20 cellular contexts compared by ENCODE assay signal in the genomic region with DNA sequence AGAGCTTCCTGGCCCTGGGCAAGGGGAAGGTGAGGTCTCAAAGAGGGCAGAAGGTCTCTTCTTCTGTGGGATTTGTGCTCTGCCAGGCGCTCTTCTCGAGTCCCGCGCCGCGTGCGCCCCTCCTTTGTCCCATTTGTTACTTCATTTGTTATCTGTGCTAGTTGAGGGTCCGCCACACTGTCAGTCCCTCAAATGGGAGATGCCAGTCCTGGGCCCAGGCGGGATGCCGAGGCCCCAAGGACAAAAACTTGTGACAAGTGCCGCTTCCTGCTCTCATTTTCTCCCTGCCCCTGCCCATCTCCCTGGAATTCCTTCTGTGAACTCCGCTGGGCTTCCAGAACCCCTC. TPM values are rescaled to one million over a fixed set of nuclear protein-coding genes. Genes with fewer than 3 reads are reported as not detected.
DNase-seq lines count a peak whose midpoint lies in the region; ATAC-seq and TF ChIP-seq lines count a peak whose summit lies in the region.
"Had no signal": no experiment of that assay in that cellular context is flagged by ENCODE, and none has a peak within 500 bp of the region (broad histone marks: within the 10 kb centered on the region; RNA-seq: fewer than 3 reads in every experiment).

No MANE protein-coding gene starts in this region.

- H2AFZ ChIP-seq in H9 (ENCODE audit: low read length) (no peak overlapping the region), hepatocyte (peak overlapping the region; percentile 60), trophoblast cell (ENCODE audit: insufficient read depth, low read length, poor library complexity) (no peak overlapping the region)

- H3K79me1 ChIP-seq in H9 (ENCODE audit: insufficient read depth, low read depth, low read length, poor library complexity, severe bottlenecking) = no peaks in the 10 kb centered on the region
- no peaks in the 10 kb centered on the region for H3K79me1 ChIP-seq in trophoblast cell (ENCODE audit: low read length)

- WGBS in H9 (ENCODE audit: extremely low coverage, insufficient read length, low lambda C conversion rate) = no CpG with 5 or more reads among the region's 12 CpGs
- WGBS in hepatocyte (ENCODE audit: low lambda C conversion rate, missing lambda C conversion rate) = 13% methylated on average over 12 of the region's 12 CpGs
- no CpG with 5 or more reads among the region's 12 CpGs for WGBS in trophoblast cell (ENCODE audit: extremely low coverage, insufficient coverage, insufficient read length)

- no peaks in the 10 kb centered on the region for H3K9me3 ChIP-seq in H9 (ENCODE audit: control insufficient read depth, low read depth, low read length)
- H3K9me3 ChIP-seq in T-helper 17 cell (ENCODE audit: control insufficient read depth, low read length, poor library complexity, severe bottlenecking) = no peaks in the 10 kb centered on the region
- H3K9me3 ChIP-seq in hepatocyte (ENCODE audit: low read depth) = no peaks in the 10 kb centered on the region
- H3K9me3 ChIP-seq in trophoblast cell (ENCODE audit: insufficient read depth, low read depth, low read length) = peaks cover 2% of the 10 kb centered on the region
- H3K9me3 ChIP-seq: SJCRH30, transverse colon had no signal

- H3K27ac Mint-ChIP-seq in H9 (no peak overlapping the region; a peak in 1 of 7 replicates), T-helper 17 cell (no peak overlapping the region)
- H3K27ac Mint-ChIP-seq: activated CD8-positive, alpha-beta T cell treated with anti-CD3 and anti-CD28 coated beads for 36 hours; CD4-positive, alpha-beta memory T cell; immature natural killer cell had no signal

- peaks cover 14% of the 10 kb centered on the region for H3K23me2 ChIP-seq in H9 (ENCODE audit: insufficient read length, low read depth, low read length, poor library complexity, severe bottlenecking)

- H4K5ac ChIP-seq in H9 (ENCODE audit: insufficient read length, low read depth, low read length) = no peak overlapping the region

- H3K23ac ChIP-seq in H9 (ENCODE audit: insufficient read length, low read depth, low read length) (no peak overlapping the region), trophoblast cell (ENCODE audit: low read length) (no peak overlapping the region)

- H3K36me3 Mint-ChIP-seq in H9 (ENCODE audit: insufficient read depth in 1 of 3, low read depth in 3 of 3) = peaks cover 0 to 5% (median 2%) of the 10 kb centered on the region in 3 experiments; a peak in 4 of 7 replicates
- H3K36me3 Mint-ChIP-seq in T-helper 17 cell (ENCODE audit: low read depth) = peaks cover 3% of the 10 kb centered on the region
- H3K36me3 Mint-ChIP-seq: CD4-positive, alpha-beta memory T cell had no signal

- no peaks in the 10 kb centered on the region for H3K36me3 ChIP-seq in hepatocyte (replicated peaks; ENCODE audit: insufficient read depth, low read depth)
- no peaks in the 10 kb centered on the region for H3K36me3 ChIP-seq in trophoblast cell (ENCODE audit: control insufficient read depth in 1 of 2, insufficient read depth in 2 of 2, low read length in 2 of 2)
- H3K36me3 ChIP-seq: SJCRH30, transverse colon had no signal

- no peak overlapping the region for H4K12ac ChIP-seq in trophoblast cell (ENCODE audit: low read depth, low read length)

- H3K79me2 ChIP-seq in H9 (ENCODE audit: insufficient read depth, low read length) = no peaks in the 10 kb centered on the region
- H3K79me2 ChIP-seq in hepatocyte = no peaks in the 10 kb centered on the region
- H3K79me2 ChIP-seq in trophoblast cell (ENCODE audit: control insufficient read depth, insufficient read depth, low read length, poor library complexity) = no peaks in the 10 kb centered on the region

- H2AK5ac ChIP-seq in H9 (ENCODE audit: insufficient read length, low read length) (no peak overlapping the region), trophoblast cell (ENCODE audit: low read length) (no peak overlapping the region)

- peaks cover 88% of the 10 kb centered on the region for H3K27me3 Mint-ChIP-seq in H9 (ENCODE audit: low read depth)
- H3K27me3 Mint-ChIP-seq in T-helper 17 cell = peaks cover 86% of the 10 kb centered on the region

- H3K4me2 ChIP-seq in H9 (ENCODE audit: insufficient read depth, insufficient read length, low read length) = peak overlapping the region; percentile 59
- peak overlapping the region; percentile 94 for H3K4me2 ChIP-seq in hepatocyte
- H3K4me2 ChIP-seq in trophoblast cell (ENCODE audit: low read length) = peak overlapping the region; percentile 91

- no peak overlapping the region for H3K4ac ChIP-seq in H9 (ENCODE audit: low read depth, low read length)
- no peak overlapping the region for H3K4ac ChIP-seq in trophoblast cell (ENCODE audit: low read depth, low read length)

- DNase-seq in H9 (no peak), T-helper 17 cell (no peak), hepatocyte (ENCODE audit: low spot score) (no peak), trophoblast cell (no peak), NCI-H2029 treated with DMSO at 0.1 percent for 48 hours (lab: John Stamatoyannopoulos, UW) (no peak)
- DNase-seq: activated CD8-positive, alpha-beta T cell treated with anti-CD3 and anti-CD28 coated beads for 36 hours; amniotic stem cell; CD4-positive, alpha-beta memory T cell; cortex of kidney; immature natural killer cell; SJCRH30; stimulated activated CD4-positive, alpha-beta T cell treated with anti-CD3 and anti-CD28 coated beads, Interleukin-2, amount 100 ng/mL, for 24 hours; transverse colon had no signal

- H3K27me3 ChIP-seq in H9 (ENCODE audit: insufficient read depth, low read length) (peaks cover 19% of the 10 kb centered on the region; the same call in 1 of the 2 replicates), hepatocyte (peaks cover 72% of the 10 kb centered on the region), trophoblast cell (ENCODE audit: insufficient read depth, low read length) (peaks cover 38% of the 10 kb centered on the region)

- no peak for ATAC-seq in T-helper 17 cell
- ATAC-seq in HG03196 (IDR thresholded peaks at IDR 0.05; ENCODE audit: unreplicated experiment) = no peak
- no peak for ATAC-seq in GM18520 (IDR thresholded peaks at IDR 0.05; ENCODE audit: unreplicated experiment)
- ATAC-seq in GM21723 (IDR thresholded peaks at IDR 0.05; ENCODE audit: unreplicated experiment) = no peak
- ATAC-seq: activated CD8-positive, alpha-beta T cell treated with anti-CD3 and anti-CD28 coated beads for 36 hours; HepG2 had no signal

- H3K4me3 Mint-ChIP-seq in H9 (peak overlapping the region; percentile 84 to 97), T-helper 17 cell (peak overlapping the region; percentile 31)
- H3K4me3 Mint-ChIP-seq: activated CD8-positive, alpha-beta T cell treated with anti-CD3 and anti-CD28 coated beads for 36 hours; immature natural killer cell had no signal

- no peaks in the 10 kb centered on the region; a peak in 1 of 5 replicates for H3K9me3 Mint-ChIP-seq in H9
- H3K9me3 Mint-ChIP-seq: activated CD8-positive, alpha-beta T cell treated with anti-CD3 and anti-CD28 coated beads for 36 hours had no signal

- H2BK120ac ChIP-seq in H9 (ENCODE audit: low read depth, low read length, poor library complexity, severe bottlenecking) (no peak overlapping the region), trophoblast cell (ENCODE audit: insufficient read depth, low read length, poor library complexity) (no peak overlapping the region)

- H3K18ac ChIP-seq in H9 (ENCODE audit: insufficient read length, low read depth, low read length) (no peak overlapping the region), trophoblast cell (ENCODE audit: low read length) (no peak overlapping the region)

- H4K20me1 ChIP-seq in H9 (ENCODE audit: control insufficient read depth, insufficient read depth, insufficient read length) (no peaks in the 10 kb centered on the region), hepatocyte (ENCODE audit: insufficient read depth, poor library complexity, severe bottlenecking) (no peaks in the 10 kb centered on the region)

- no peak overlapping the region for H3K56ac ChIP-seq in H9 (ENCODE audit: insufficient read length, low read depth, low read length)

- H3K9me2 ChIP-seq in hepatocyte (replicated peaks; ENCODE audit: insufficient read depth) = no peaks in the 10 kb centered on the region

- H3T11ph ChIP-seq in H9 (ENCODE audit: low read length) = no peak overlapping the region

- no peak overlapping the region for H2BK15ac ChIP-seq in H9 (ENCODE audit: low read depth, low read length)

- peaks cover 21 to 25% of the 10 kb centered on the region in 2 experiments for H3K4me1 Mint-ChIP-seq in H9
- H3K4me1 Mint-ChIP-seq in T-helper 17 cell = peaks cover 10% of the 10 kb centered on the region
- H3K4me1 Mint-ChIP-seq: immature natural killer cell had no signal

- no peak overlapping the region for H3K27ac ChIP-seq in H9 (ENCODE audit: insufficient read length, low read depth, low read length)
- no peak overlapping the region for H3K27ac ChIP-seq in hepatocyte
- no peak overlapping the region for H3K27ac ChIP-seq in trophoblast cell (ENCODE audit: low read depth, low read length)
- H3K27ac ChIP-seq: SJCRH30, transverse colon had no signal

- H2BK12ac ChIP-seq in H9 (ENCODE audit: insufficient read length, low read depth, low read length) (no peak overlapping the region), trophoblast cell (ENCODE audit: low read length) (no peak overlapping the region)

- H3K14ac ChIP-seq in H9 (ENCODE audit: insufficient read depth, low read length) = no peak overlapping the region; the same call in 1 of the 2 replicates
- H3K14ac ChIP-seq in trophoblast cell (ENCODE audit: low read length) = no peak overlapping the region

- H2BK5ac ChIP-seq in H9 (ENCODE audit: insufficient read length, low read length) = no peak overlapping the region
- no peak overlapping the region for H2BK5ac ChIP-seq in trophoblast cell (ENCODE audit: low read depth, low read length, poor library complexity)

- H4K8ac ChIP-seq in H9 (replicated peaks; ENCODE audit: insufficient read length, low read depth, low read length) = no peak overlapping the region
- no peak overlapping the region for H4K8ac ChIP-seq in trophoblast cell (ENCODE audit: low read depth, low read length)

- no peak for TF ChIP-seq CTCF in H9 (conservative IDR thresholded peaks at IDR 0.05)
- TF ChIP-seq CTCF in hepatocyte (IDR thresholded peaks at IDR 0.05; ENCODE audit: poor library complexity) = no peak

- H3K4me3 ChIP-seq in hepatocyte = peak overlapping the region; percentile 67
- H3K4me3 ChIP-seq in trophoblast cell (ENCODE audit: low read depth, low read length) = no peak overlapping the region

- H3K4me1 ChIP-seq in H9 (ENCODE audit: insufficient read depth, low read length) (peaks cover 4% of the 10 kb centered on the region; the same call in 1 of the 2 replicates), hepatocyte (ENCODE audit: insufficient read depth) (no peaks in the 10 kb centered on the region), trophoblast cell (ENCODE audit: control insufficient read depth in 1 of 2, insufficient read depth in 2 of 2, low read length in 2 of 2) (peaks cover 9 to 14% of the 10 kb centered on the region in 2 experiments)
- H3K4me1 ChIP-seq: SJCRH30 had no signal

- H3K9ac ChIP-seq in H9 (ENCODE audit: extremely low read depth, insufficient read length, low read length) (no peak overlapping the region), trophoblast cell (ENCODE audit: low read length) (no peak overlapping the region)

- H4K91ac ChIP-seq in H9 (ENCODE audit: insufficient read length, low read depth, low read length) = no peak overlapping the region
- no peak overlapping the region for H4K91ac ChIP-seq in trophoblast cell (ENCODE audit: low read depth, low read length)

- H2BK20ac ChIP-seq in H9 (ENCODE audit: low read depth, low read length, poor library complexity, severe bottlenecking) = no peak overlapping the region

RNA-seq across cellular contexts. Expression of a gene that starts 1.5 kb away (rescaled TPM):
- 1.8 and 3.2 TPM in 2 replicates for total RNA-seq in H9 (2021)
- total RNA-seq in T-helper 17 cell = not detected
- 0.48 and 0.87 TPM in 2 replicates for total RNA-seq in hepatocyte
- 1.1 and 1.7 TPM in 2 replicates for polyA plus RNA-seq in hepatocyte
- polyA plus RNA-seq in trophoblast cell (2013) = 0.31 and 0.44 TPM in 2 replicates
- total RNA-seq: activated CD8-positive, alpha-beta T cell treated with anti-CD3 and anti-CD28 coated beads for 36 hours; CD4-positive, alpha-beta memory T cell; HepG2; mesenteric fat pad; pulmonary artery endothelial cell had no signal
- polyA plus RNA-seq: CD4-positive, alpha-beta memory T cell; fibroblast of lung; HepG2; immature natural killer cell had no signal
